In the genomic region with DNA sequence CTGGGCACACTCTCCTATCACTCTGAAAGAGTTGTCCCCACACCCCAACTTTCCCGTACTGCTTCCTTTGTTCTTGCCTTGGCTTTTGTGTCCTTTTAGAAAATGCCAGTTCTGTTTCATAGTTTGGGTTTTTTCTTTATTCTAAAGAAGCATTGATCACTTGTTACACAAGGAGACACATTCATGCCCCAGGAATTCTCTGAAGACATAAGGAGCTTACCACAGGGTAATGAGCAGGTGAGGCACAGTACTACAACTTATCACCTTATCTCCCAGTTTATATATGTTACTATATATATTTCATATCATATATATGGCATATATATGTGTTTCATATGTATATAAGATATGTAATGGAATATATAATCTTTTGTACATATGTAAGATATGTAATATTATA, we compare ENCODE assay signal across 27 cellular contexts.
"Had no signal": no experiment of that assay in that cellular context is flagged by ENCODE, and none has a peak within 500 bp of the region (broad histone marks: within the 10 kb centered on the region; RNA-seq: fewer than 3 reads in every experiment).

No MANE protein-coding gene starts in this region.

- H3K79me2 ChIP-seq: hepatocyte, parathyroid adenoma had no signal

- H3K27ac ChIP-seq: body of pancreas, hepatocyte, parathyroid adenoma, psoas muscle, VCaP had no signal

- H3K4me3 ChIP-seq: body of pancreas, gastrocnemius medialis, hepatocyte, psoas muscle, smooth muscle cell, stomach, thyroid gland had no signal

- H3K27me3 ChIP-seq: body of pancreas, gastrocnemius medialis, hepatocyte, stomach, thyroid gland had no signal

- H2AFZ ChIP-seq: hepatocyte, parathyroid adenoma had no signal

- H3K4me2 ChIP-seq: hepatocyte, smooth muscle cell had no signal

- H3K9me3 ChIP-seq: body of pancreas, gastrocnemius medialis, psoas muscle, stomach, thyroid gland had no signal

- H3K36me3 ChIP-seq: gastrocnemius medialis, stomach, thyroid gland had no signal

- DNase-seq: activated CD4-positive, alpha-beta T cell treated with anti-CD3 and anti-CD28 coated beads for 4 hours; activated CD4-positive, alpha-beta T cell treated with anti-CD3 and anti-CD28 coated beads, Interleukin-2, amount 50 U/mL, for 4 hours; activated naive CD4-positive, alpha-beta T cell; activated T-cell treated with anti-CD3 and anti-CD28 coated beads for 4 hours; activated T-cell treated with anti-CD3 and anti-CD28 coated beads, Interleukin-2, amount 50 U/mL, for 72 hours; aorta; body of pancreas; cortex of kidney; gastrocnemius medialis; kidney; left colon; midbrain; naive thymus-derived CD4-positive, alpha-beta T cell; occipital lobe; psoas muscle; stimulated activated CD4-positive, alpha-beta T cell treated with anti-CD3 and anti-CD28 coated beads, Interleukin-1b, Interleukin-23, amount 100 ng/mL, for 48 hours; stimulated activated CD4-positive, alpha-beta T cell treated with anti-CD3 and anti-CD28 coated beads, Interleukin-4, amount 100 ng/mL, for 4 hours; stimulated activated CD8-positive, alpha-beta memory T cell treated with anti-CD3 and anti-CD28 coated beads, Interleukin-4, amount 100 ng/mL, for 48 hours; stomach; T-helper 1 cell; thyroid gland had no signal

- H3K9ac ChIP-seq: parathyroid adenoma had no signal

- ATAC-seq: activated naive CD4-positive, alpha-beta T cell treated with anti-CD3 and anti-CD28 coated beads, Interleukin-2, amount 50 U/mL, for 72 hours; activated T-cell treated with anti-CD3 and anti-CD28 coated beads, Interleukin-2, amount 50 U/mL, for 72 hours; body of pancreas; gastrocnemius medialis; left colon; naive thymus-derived CD4-positive, alpha-beta T cell; psoas muscle; stimulated activated memory B cell treated with anti-CD40 and anti-IgM and Interleukin-4, amounts not matched to agents 10 μg/mL and 1 μg/mL and 100 μg/mL, for 72 hours had no signal
